ENCODE assay signal across 23 cellular contexts in the genomic region with DNA sequence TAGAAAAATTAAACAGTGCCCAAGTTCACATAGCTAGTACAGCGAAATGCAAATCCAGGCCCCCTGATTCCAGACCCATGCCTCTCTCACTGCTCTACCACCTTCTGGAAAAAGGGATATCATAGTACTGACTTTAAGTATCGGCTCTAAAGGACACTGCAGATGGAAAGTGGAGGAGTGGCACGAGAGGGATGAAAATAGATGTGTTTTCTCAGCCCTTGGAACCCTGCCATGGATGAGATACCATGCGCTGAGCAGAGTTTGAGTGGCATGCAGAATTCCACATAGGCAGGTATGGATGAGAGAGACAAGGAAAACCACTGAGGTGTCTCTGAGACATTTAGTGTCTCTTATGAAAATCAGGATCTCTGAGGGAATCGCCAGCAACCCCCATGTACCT. TPM values are rescaled to one million over a fixed set of nuclear protein-coding genes. Genes with fewer than 3 reads are reported as not detected.
"Had no signal": no experiment of that assay in that cellular context is flagged by ENCODE, and none has a peak within 500 bp of the region (broad histone marks: within the 10 kb centered on the region; RNA-seq: fewer than 3 reads in every experiment).

No MANE protein-coding gene starts in this region.

- ATAC-seq: activated T-cell treated with anti-CD3 and anti-CD28 coated beads, Interleukin-2, amount 50 U/mL, for 4 hours; activated T-helper 17 cell treated with anti-CD3 and anti-CD28 coated beads, Interleukin-2, amount 50 U/mL, for 72 hours; PC-3 had no signal

- H3K4me1 Mint-ChIP-seq: activated B cell treated with CpG ODN at 0.5 μM for 24 hours; activated CD4-positive, alpha-beta T cell treated with anti-CD3 and anti-CD28 coated beads, Interleukin-2, amount 10 ng/mL, durations not matched to agents 24 days and 14 days had no signal

- H3K9me3 Mint-ChIP-seq: activated B cell treated with CpG ODN at 0.5 μM for 24 hours; activated CD4-positive, alpha-beta memory T cell treated with anti-CD3 and anti-CD28 coated beads for 36 hours; activated CD4-positive, alpha-beta T cell treated with anti-CD3 and anti-CD28 coated beads, Interleukin-2, amount 10 ng/mL, durations not matched to agents 24 days and 14 days; activated naive CD4-positive, alpha-beta T cell treated with anti-CD3 and anti-CD28 coated beads for 36 hours; activated T-cell treated with anti-CD3 and anti-CD28 coated beads, Interleukin-2, amount 50 U/mL, for 4 hours; IgD-negative memory B cell had no signal

- H3K4me3 Mint-ChIP-seq: activated B cell treated with CpG ODN at 0.5 μM for 24 hours; activated CD4-positive, alpha-beta memory T cell treated with anti-CD3 and anti-CD28 coated beads for 36 hours; activated CD4-positive, alpha-beta T cell treated with anti-CD3 and anti-CD28 coated beads, Interleukin-2, amount 10 ng/mL, durations not matched to agents 24 days and 14 days; activated naive CD4-positive, alpha-beta T cell treated with anti-CD3 and anti-CD28 coated beads for 36 hours; activated naive CD8-positive, alpha-beta T cell; activated T-cell treated with anti-CD3 and anti-CD28 coated beads, Interleukin-2, amount 50 U/mL, for 4 hours; activated T-helper 17 cell treated with anti-CD3 and anti-CD28 coated beads, Interleukin-2, amount 50 U/mL, for 72 hours; brain; IgD-negative memory B cell had no signal

- H3K27ac Mint-ChIP-seq: activated B cell treated with CpG ODN at 0.5 μM for 24 hours; activated CD4-positive, alpha-beta memory T cell treated with anti-CD3 and anti-CD28 coated beads for 36 hours; activated CD4-positive, alpha-beta T cell treated with anti-CD3 and anti-CD28 coated beads, Interleukin-2, amount 10 ng/mL, durations not matched to agents 24 days and 14 days; activated naive CD4-positive, alpha-beta T cell treated with anti-CD3 and anti-CD28 coated beads for 36 hours; activated naive CD8-positive, alpha-beta T cell; activated T-helper 17 cell treated with anti-CD3 and anti-CD28 coated beads, Interleukin-2, amount 50 U/mL, for 72 hours; brain; IgD-negative memory B cell had no signal

- DNase-seq: activated B cell treated with CpG ODN at 0.5 μM for 24 hours; activated CD4-positive, alpha-beta memory T cell treated with anti-CD3 and anti-CD28 coated beads for 36 hours; activated CD4-positive, alpha-beta T cell treated with anti-CD3 and anti-CD28 coated beads for 1 hour; activated CD4-positive, alpha-beta T cell treated with anti-CD3 and anti-CD28 coated beads, Interleukin-2, amount 10 ng/mL, durations not matched to agents 24 days and 14 days; activated CD8-positive, alpha-beta memory T cell treated with anti-CD3 and anti-CD28 coated beads for 24 hours; activated gamma-delta T cell; activated naive CD4-positive, alpha-beta T cell treated with anti-CD3 and anti-CD28 coated beads for 36 hours; activated T-cell treated with anti-CD3 and anti-CD28 coated beads, Interleukin-2, amount 50 U/mL, for 4 hours; KG1; NCI-H1048; NCI-H1930; NCI-H446; NCI-H524; PC-3; SIG-M5; T-helper 2 cell; T1000 had no signal

RNA-seq across cellular contexts. Expression of gene CKMT2, which starts 18.8 kb away (rescaled TPM):
- total RNA-seq: activated B cell treated with CpG ODN at 0.5 μM for 24 hours; activated CD4-positive, alpha-beta memory T cell treated with anti-CD3 and anti-CD28 coated beads for 36 hours; activated CD4-positive, alpha-beta T cell treated with anti-CD3 and anti-CD28 coated beads, Interleukin-2, amount 10 ng/mL, durations not matched to agents 24 days and 14 days; activated naive CD4-positive, alpha-beta T cell treated with anti-CD3 and anti-CD28 coated beads for 36 hours; activated T-cell treated with anti-CD3 and anti-CD28 coated beads, Interleukin-2, amount 50 U/mL, for 4 hours; activated T-helper 17 cell treated with anti-CD3 and anti-CD28 coated beads, Interleukin-2, amount 50 U/mL, for 72 hours; LHCN-M2; M059J; PC-3 had no signal
- polyA plus RNA-seq: IgD-negative memory B cell had no signal
